In the genomic region with DNA sequence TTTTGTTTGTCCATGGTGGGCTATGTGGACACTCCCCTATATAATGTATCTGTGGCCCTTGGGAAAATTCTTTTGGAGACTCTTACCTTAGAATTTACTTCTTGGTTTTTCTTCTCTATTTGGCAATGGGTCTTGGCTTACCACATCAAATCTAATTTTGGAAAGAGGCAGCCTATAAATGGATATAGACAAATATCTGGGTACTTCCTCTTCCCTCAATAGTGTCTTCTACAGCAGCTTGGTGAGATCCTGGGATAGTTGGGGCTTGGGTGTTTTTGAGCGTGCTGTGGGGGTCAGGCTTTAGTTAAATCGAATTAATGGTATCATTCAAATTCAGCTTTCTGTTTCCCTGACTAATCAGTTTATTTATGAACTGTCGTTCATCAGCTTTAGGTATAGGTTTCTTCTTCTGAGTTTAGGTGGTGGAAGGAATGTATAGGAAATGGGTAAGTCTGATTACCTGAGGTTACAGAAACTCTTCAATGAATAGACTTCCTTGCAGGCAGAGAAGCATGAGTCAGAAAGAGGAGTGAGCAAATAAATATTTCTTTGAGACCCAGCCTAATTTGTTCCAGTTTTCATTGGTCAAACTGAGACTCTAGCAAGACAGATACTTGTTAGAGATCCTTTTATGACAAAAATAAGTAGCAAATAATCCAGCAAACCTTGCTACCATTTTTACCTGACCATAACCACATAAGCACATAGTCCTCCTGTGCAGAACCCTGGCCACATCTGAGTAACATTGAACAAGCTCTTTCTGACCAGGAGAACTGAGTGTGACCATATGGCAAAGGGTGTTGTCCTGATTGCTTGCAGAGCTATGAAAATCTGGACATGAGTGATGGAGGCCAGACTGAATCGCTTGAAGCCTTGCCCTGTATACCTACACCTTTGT, we compare ENCODE assay signal across 12 cellular contexts.
A peak's percentile ranks its signal among the peaks of the same experiment; 100 is the strongest.
DNase-seq lines count a peak whose midpoint lies in the region; ATAC-seq and TF ChIP-seq lines count a peak whose summit lies in the region.
"Had no signal": no experiment of that assay in that cellular context is flagged by ENCODE, and none has a peak within 500 bp of the region (broad histone marks: within the 10 kb centered on the region; RNA-seq: fewer than 3 reads in every experiment).

No MANE protein-coding gene starts in this region.

- H3K9me3 Mint-ChIP-seq in activated T-cell treated with anti-CD3 and anti-CD28 coated beads, Interleukin-2, amount 50 U/mL, for 24 hours, result peaks cover 8% of the 10 kb centered on the region
- peaks cover 0 to 6% of the 10 kb centered on the region in 2 donors for H3K9me3 Mint-ChIP-seq in stimulated activated naive CD8-positive, alpha-beta T cell treated with anti-CD3 and anti-CD28 coated beads, Interleukin-15, amount 100 ng/mL, for 72 hours

- H3K27ac Mint-ChIP-seq in activated T-cell treated with anti-CD3 and anti-CD28 coated beads, Interleukin-2, amount 50 U/mL, for 24 hours, result peak overlapping the region; percentile 80
- H3K27ac Mint-ChIP-seq in stimulated activated naive CD8-positive, alpha-beta T cell treated with anti-CD3 and anti-CD28 coated beads, Interleukin-15, amount 100 ng/mL, for 72 hours, result peak overlapping the region; percentile 79 to 83
- H3K27ac Mint-ChIP-seq: endodermal cell had no signal

- H3K4me3 ChIP-seq in lower leg skin (ENCODE audit: low read depth, poor library complexity, severe bottlenecking), result no peak overlapping the region
- H3K4me3 ChIP-seq: tibial nerve had no signal

- WGBS in lower leg skin, 2 donors, result 81% methylated on average over 4 of the region's 4 CpGs

- H3K27me3 Mint-ChIP-seq in activated T-cell treated with anti-CD3 and anti-CD28 coated beads, Interleukin-2, amount 50 U/mL, for 24 hours, result no peaks in the 10 kb centered on the region
- no peaks in the 10 kb centered on the region for H3K27me3 Mint-ChIP-seq in stimulated activated naive CD8-positive, alpha-beta T cell treated with anti-CD3 and anti-CD28 coated beads, Interleukin-15, amount 100 ng/mL, for 72 hours

- DNase-seq in activated T-cell treated with anti-CD3 and anti-CD28 coated beads, Interleukin-2, amount 50 U/mL, for 24 hours, result no peak
- DNase-seq in activated T-cell treated with anti-CD3 and anti-CD28 coated beads for 4 hours, result no peak
- DNase-seq in NOMO-1 treated with dmso at 0.1 percent for 144 hours (lab: John Stamatoyannopoulos, UW; ENCODE audit: unreplicated experiment), result peak; percentile 52
- DNase-seq in cerebellar cortex (ENCODE audit: low spot score), result peak; percentile 80
- DNase-seq in stimulated activated naive CD8-positive, alpha-beta T cell treated with anti-CD3 and anti-CD28 coated beads, Interleukin-15, amount 100 ng/mL, for 72 hours, result no peak
- no peak for DNase-seq in HT-29 (ENCODE audit: low spot score)
- DNase-seq in superior temporal gyrus (ENCODE audit: extremely low spot score), result no peak
- DNase-seq in lower leg skin (ENCODE audit: low spot score in 2 of 2), result no peak
- DNase-seq: endodermal cell, NCI-H510A treated with DMSO at 0.1 percent for 48 hours had no signal

- TF ChIP-seq POLR2A in lower leg skin (IDR thresholded peaks at IDR 0.05), result no peak

- peaks cover 42% of the 10 kb centered on the region for H3K4me1 Mint-ChIP-seq in activated T-cell treated with anti-CD3 and anti-CD28 coated beads, Interleukin-2, amount 50 U/mL, for 24 hours (ENCODE audit: low read depth)
- H3K4me1 Mint-ChIP-seq in stimulated activated naive CD8-positive, alpha-beta T cell treated with anti-CD3 and anti-CD28 coated beads, Interleukin-15, amount 100 ng/mL, for 72 hours, result peaks cover 72% of the 10 kb centered on the region
- H3K4me1 Mint-ChIP-seq: endodermal cell had no signal

- H3K36me3 Mint-ChIP-seq in activated T-cell treated with anti-CD3 and anti-CD28 coated beads, Interleukin-2, amount 50 U/mL, for 24 hours (ENCODE audit: low read depth), result peaks cover 87% of the 10 kb centered on the region

- intact Hi-C loops in lower leg skin (cut with DNase I; ENCODE audit: low total_unique reads), result no loop called here

- no peak overlapping the region for H3K4me3 Mint-ChIP-seq in activated T-cell treated with anti-CD3 and anti-CD28 coated beads, Interleukin-2, amount 50 U/mL, for 24 hours
- H3K4me3 Mint-ChIP-seq in stimulated activated naive CD8-positive, alpha-beta T cell treated with anti-CD3 and anti-CD28 coated beads, Interleukin-15, amount 100 ng/mL, for 72 hours, result peak overlapping the region; percentile 9 to 52
- H3K4me3 Mint-ChIP-seq: endodermal cell had no signal

- TF ChIP-seq CTCF in lower leg skin (IDR thresholded peaks at IDR 0.05), result no peak

- ATAC-seq in stimulated activated naive CD8-positive, alpha-beta T cell treated with anti-CD3 and anti-CD28 coated beads, Interleukin-15, amount 100 ng/mL, for 72 hours, result peak; percentile 88
- ATAC-seq: HepG2 had no signal

Comparison
In these comparisons a context has a peak if more than half of its experiments do, and no peak if none do; other contexts are left out.
1. DNase-seq: peak in NOMO-1 treated with dmso at 0.1 percent for 144 hours (single experiment) and cerebellar cortex (single experiment); none in activated T-cell treated with anti-CD3 and anti-CD28 coated beads, Interleukin-2, amount 50 U/mL, for 24 hours (single experiment), activated T-cell treated with anti-CD3 and anti-CD28 coated beads for 4 hours (single experiment), stimulated activated naive CD8-positive, alpha-beta T cell treated with anti-CD3 and anti-CD28 coated beads, Interleukin-15, amount 100 ng/mL, for 72 hours (0 of 2), HT-29 (single experiment), superior temporal gyrus (single experiment) and lower leg skin (0 of 2).